In genomic region chr15:77907824-77908751, GRCh38 we compare ENCODE assay signal across 8 cellular contexts.
DNase-seq lines count a peak whose midpoint lies in the region; ATAC-seq lines count a peak whose summit lies in the region.

No MANE protein-coding gene starts in this region.

- intact Hi-C loops in left ventricle myocardium superior (cut with micrococcal nuclease), result no loop called here

- peak; percentile 49 for DNase-seq in NCI-H1436 (lab: John Stamatoyannopoulos, UW)
- no peak for DNase-seq in NCI-H1436 treated with DMSO at 0.1 percent for 48 hours (lab: John Stamatoyannopoulos, UW)
- peak; percentile 37 for DNase-seq in NCI-H146 (lab: John Stamatoyannopoulos, UW)
- DNase-seq in activated CD8-positive, alpha-beta memory T cell treated with anti-CD3 and anti-CD28 coated beads, Interleukin-2, amount 50 U/mL, for 24 hours (ENCODE audit: extremely low read depth), result peak; percentile 20
- peak; percentile 6 for DNase-seq in left ventricle myocardium superior
- DNase-seq in stimulated activated CD4-positive, alpha-beta T cell treated with anti-CD3 and anti-CD28 coated beads, TNF-alpha, amount 100 ng/mL, for 24 hours (ENCODE audit: low read depth in 3 of 3), result peak in 2 of 3 experiments; percentile 33 to 73

- ATAC-seq in left ventricle myocardium superior, result peak; percentile 67
- no peak for ATAC-seq in HG02759 (IDR thresholded peaks at IDR 0.05; ENCODE audit: unreplicated experiment)
- ATAC-seq in GM19023 (IDR thresholded peaks at IDR 0.05; ENCODE audit: unreplicated experiment), result no peak
